In the genomic region with DNA sequence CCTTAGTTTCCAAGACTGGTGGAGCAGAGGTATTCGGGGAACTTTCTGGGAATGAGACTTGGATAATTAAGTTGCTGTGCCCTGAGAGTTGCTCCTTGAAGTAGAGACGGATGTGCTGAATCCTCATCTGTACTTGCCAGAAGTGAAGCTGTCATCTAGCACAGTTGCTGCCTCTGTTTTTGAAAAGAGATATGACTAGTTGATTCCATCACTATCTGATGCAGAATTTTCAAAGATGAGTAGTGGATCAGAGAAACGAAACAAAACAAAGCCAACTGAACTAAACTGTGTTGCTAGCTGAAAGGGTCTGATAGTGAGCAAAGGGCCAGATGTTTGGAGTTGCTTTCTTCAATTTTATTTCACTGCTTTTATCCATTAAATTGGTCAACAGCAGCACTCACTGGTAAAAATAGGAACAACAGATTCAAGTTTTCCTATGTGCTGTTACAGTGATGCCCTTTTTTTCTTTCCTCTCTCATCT, we compare ENCODE assay signal across 1 cellular context.
TF ChIP-seq lines count a peak whose summit lies in the region.

No MANE protein-coding gene starts in this region.

TF ChIP-seq in K562, 482 proteins besides CTCF, POLR2A, EP300 and RAD21 (continued from another document and continues in another):
- TF ChIP-seq, protein P1, sequence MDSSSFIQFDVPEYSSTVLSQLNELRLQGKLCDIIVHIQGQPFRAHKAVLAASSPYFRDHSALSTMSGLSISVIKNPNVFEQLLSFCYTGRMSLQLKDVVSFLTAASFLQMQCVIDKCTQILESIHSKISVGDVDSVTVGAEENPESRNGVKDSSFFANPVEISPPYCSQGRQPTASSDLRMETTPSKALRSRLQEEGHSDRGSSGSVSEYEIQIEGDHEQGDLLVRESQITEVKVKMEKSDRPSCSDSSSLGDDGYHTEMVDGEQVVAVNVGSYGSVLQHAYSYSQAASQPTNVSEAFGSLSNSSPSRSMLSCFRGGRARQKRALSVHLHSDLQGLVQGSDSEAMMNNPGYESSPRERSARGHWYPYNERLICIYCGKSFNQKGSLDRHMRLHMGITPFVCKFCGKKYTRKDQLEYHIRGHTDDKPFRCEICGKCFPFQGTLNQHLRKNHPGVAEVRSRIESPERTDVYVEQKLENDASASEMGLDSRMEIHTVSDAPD (CRISPR knock-in tag; IDR thresholded peaks at IDR 0.05): no peak
- TF ChIP-seq RBM25 (IDR thresholded peaks at IDR 0.05; ENCODE audit: low read depth, low read length, severe bottlenecking) (no peak), ZNF140 (CRISPR knock-in tag; IDR thresholded peaks at IDR 0.05) (no peak), TAF7 (tag; IDR thresholded peaks at IDR 0.05) (no peak), ZBTB17 (CRISPR knock-in tag; IDR thresholded peaks at IDR 0.05) (no peak), ZNF232 (CRISPR knock-in tag; IDR thresholded peaks at IDR 0.05) (no peak), BDP1 (IDR thresholded peaks at IDR 0.05; ENCODE audit: insufficient read depth, insufficient read length) (no peak), SAFB2 (IDR thresholded peaks at IDR 0.05; ENCODE audit: borderline replicate concordance, low read depth, low read length, severe bottlenecking) (no peak), NUFIP1 (IDR thresholded peaks at IDR 0.05; ENCODE audit: partially characterized antibody) (no peak), ZNF57 (CRISPR knock-in tag; IDR thresholded peaks at IDR 0.05) (no peak), ARHGAP35 (IDR thresholded peaks at IDR 0.05; ENCODE audit: partially characterized antibody) (no peak), XRCC4 (IDR thresholded peaks at IDR 0.05; ENCODE audit: extremely low read depth, insufficient read depth, insufficient read length) (no peak), TAF15 (IDR thresholded peaks at IDR 0.05; ENCODE audit: low read depth, low read length) (no peak), BRF1 (IDR thresholded peaks at IDR 0.05; ENCODE audit: borderline replicate concordance, extremely low read depth, insufficient read length) (no peak), XRCC3 (IDR thresholded peaks at IDR 0.05) (no peak), ZNF121 (CRISPR knock-in tag; conservative IDR thresholded peaks at IDR 0.05) (no peak), FOXK2 (conservative IDR thresholded peaks at IDR 0.05 in 1 of 2, IDR thresholded peaks at IDR 0.05 in 1 of 2; ENCODE audit: low read depth in 2 of 2) (peak; percentile 67 to 73), FOXJ2 (tag; IDR thresholded peaks at IDR 0.05) (peak; percentile 91), ZNF24 (IDR thresholded peaks at IDR 0.05) (peak; percentile 75), ZNF551 (CRISPR knock-in tag; IDR thresholded peaks at IDR 0.05) (no peak), SRSF1 (IDR thresholded peaks at IDR 0.05; ENCODE audit: low read depth, low read length) (no peak), ZNF239 (CRISPR knock-in tag; IDR thresholded peaks at IDR 0.05) (no peak), ARID1B (IDR thresholded peaks at IDR 0.05) (peak; percentile 99), PURB (CRISPR knock-in tag; IDR thresholded peaks at IDR 0.05; ENCODE audit: low read depth) (no peak), NEUROD1 (IDR thresholded peaks at IDR 0.05; ENCODE audit: borderline replicate concordance, low read depth, low read length, partially characterized antibody) (peak; percentile 87), KLF13 (tag; IDR thresholded peaks at IDR 0.05; ENCODE audit: borderline replicate concordance, low read depth) (no peak), POLR2G (IDR thresholded peaks at IDR 0.05; ENCODE audit: low read depth, low read length) (no peak), ZNF431 (CRISPR knock-in tag; IDR thresholded peaks at IDR 0.05) (no peak), LEF1 (IDR thresholded peaks at IDR 0.05) (peak; percentile 91), FOXJ3 (CRISPR knock-in tag; IDR thresholded peaks at IDR 0.05) (no peak), RBM39 (optimal IDR thresholded peaks at IDR 0.05; ENCODE audit: low read depth, low read length) (no peak), TRIM28 (IDR thresholded peaks at IDR 0.05) (no peak), MECOM (CRISPR knock-in tag; IDR thresholded peaks at IDR 0.05) (peak; percentile 91), MIER1 (IDR thresholded peaks at IDR 0.05; ENCODE audit: low read depth) (no peak), RAD51 (IDR thresholded peaks at IDR 0.05; ENCODE audit: borderline replicate concordance, low read depth) (no peak; the same call in 1 of the 2 replicates), CXXC5 (CRISPR knock-in tag; IDR thresholded peaks at IDR 0.05) (peak; percentile 45; the same call in 1 of the 2 replicates), BRD9 (IDR thresholded peaks at IDR 0.05; ENCODE audit: low read depth, partially characterized antibody) (peak; percentile 84)
- TF ChIP-seq, protein P2, sequence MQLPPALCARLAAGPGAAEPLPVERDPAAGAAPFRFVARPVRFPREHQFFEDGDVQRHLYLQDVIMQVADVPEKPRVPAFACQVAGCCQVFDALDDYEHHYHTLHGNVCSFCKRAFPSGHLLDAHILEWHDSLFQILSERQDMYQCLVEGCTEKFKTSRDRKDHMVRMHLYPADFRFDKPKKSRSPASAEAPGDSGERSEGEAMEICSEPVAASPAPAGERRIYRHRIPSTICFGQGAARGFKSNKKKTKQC (CRISPR knock-in tag; IDR thresholded peaks at IDR 0.05): no peak
- TF ChIP-seq, protein P3, sequence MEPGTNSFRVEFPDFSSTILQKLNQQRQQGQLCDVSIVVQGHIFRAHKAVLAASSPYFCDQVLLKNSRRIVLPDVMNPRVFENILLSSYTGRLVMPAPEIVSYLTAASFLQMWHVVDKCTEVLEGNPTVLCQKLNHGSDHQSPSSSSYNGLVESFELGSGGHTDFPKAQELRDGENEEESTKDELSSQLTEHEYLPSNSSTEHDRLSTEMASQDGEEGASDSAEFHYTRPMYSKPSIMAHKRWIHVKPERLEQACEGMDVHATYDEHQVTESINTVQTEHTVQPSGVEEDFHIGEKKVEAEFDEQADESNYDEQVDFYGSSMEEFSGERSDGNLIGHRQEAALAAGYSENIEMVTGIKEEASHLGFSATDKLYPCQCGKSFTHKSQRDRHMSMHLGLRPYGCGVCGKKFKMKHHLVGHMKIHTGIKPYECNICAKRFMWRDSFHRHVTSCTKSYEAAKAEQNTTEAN (CRISPR knock-in tag; IDR thresholded peaks at IDR 0.05): no peak
- TF ChIP-seq, protein P4, sequence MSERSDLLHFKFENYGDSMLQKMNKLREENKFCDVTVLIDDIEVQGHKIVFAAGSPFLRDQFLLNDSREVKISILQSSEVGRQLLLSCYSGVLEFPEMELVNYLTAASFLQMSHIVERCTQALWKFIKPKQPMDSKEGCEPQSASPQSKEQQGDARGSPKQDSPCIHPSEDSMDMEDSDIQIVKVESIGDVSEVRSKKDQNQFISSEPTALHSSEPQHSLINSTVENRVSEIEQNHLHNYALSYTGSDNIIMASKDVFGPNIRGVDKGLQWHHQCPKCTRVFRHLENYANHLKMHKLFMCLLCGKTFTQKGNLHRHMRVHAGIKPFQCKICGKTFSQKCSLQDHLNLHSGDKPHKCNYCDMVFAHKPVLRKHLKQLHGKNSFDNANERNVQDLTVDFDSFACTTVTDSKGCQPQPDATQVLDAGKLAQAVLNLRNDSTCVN (CRISPR knock-in tag; IDR thresholded peaks at IDR 0.05): no peak
- TF ChIP-seq, protein P5, sequence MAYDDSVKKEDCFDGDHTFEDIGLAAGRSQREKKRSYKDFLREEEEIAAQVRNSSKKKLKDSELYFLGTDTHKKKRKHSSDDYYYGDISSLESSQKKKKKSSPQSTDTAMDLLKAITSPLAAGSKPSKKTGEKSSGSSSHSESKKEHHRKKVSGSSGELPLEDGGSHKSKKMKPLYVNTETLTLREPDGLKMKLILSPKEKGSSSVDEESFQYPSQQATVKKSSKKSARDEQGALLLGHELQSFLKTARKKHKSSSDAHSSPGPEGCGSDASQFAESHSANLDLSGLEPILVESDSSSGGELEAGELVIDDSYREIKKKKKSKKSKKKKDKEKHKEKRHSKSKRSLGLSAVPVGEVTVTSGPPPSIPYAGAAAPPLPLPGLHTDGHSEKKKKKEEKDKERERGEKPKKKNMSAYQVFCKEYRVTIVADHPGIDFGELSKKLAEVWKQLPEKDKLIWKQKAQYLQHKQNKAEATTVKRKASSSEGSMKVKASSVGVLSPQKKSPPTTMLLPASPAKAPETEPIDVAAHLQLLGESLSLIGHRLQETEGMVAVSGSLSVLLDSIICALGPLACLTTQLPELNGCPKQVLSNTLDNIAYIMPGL (CRISPR knock-in tag; IDR thresholded peaks at IDR 0.05): no peak
- TF ChIP-seq, protein P6, sequence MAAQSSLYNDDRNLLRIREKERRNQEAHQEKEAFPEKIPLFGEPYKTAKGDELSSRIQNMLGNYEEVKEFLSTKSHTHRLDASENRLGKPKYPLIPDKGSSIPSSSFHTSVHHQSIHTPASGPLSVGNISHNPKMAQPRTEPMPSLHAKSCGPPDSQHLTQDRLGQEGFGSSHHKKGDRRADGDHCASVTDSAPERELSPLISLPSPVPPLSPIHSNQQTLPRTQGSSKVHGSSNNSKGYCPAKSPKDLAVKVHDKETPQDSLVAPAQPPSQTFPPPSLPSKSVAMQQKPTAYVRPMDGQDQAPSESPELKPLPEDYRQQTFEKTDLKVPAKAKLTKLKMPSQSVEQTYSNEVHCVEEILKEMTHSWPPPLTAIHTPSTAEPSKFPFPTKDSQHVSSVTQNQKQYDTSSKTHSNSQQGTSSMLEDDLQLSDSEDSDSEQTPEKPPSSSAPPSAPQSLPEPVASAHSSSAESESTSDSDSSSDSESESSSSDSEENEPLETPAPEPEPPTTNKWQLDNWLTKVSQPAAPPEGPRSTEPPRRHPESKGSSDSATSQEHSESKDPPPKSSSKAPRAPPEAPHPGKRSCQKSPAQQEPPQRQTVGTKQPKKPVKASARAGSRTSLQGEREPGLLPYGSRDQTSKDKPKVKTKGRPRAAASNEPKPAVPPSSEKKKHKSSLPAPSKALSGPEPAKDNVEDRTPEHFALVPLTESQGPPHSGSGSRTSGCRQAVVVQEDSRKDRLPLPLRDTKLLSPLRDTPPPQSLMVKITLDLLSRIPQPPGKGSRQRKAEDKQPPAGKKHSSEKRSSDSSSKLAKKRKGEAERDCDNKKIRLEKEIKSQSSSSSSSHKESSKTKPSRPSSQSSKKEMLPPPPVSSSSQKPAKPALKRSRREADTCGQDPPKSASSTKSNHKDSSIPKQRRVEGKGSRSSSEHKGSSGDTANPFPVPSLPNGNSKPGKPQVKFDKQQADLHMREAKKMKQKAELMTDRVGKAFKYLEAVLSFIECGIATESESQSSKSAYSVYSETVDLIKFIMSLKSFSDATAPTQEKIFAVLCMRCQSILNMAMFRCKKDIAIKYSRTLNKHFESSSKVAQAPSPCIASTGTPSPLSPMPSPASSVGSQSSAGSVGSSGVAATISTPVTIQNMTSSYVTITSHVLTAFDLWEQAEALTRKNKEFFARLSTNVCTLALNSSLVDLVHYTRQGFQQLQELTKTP (IDR thresholded peaks at IDR 0.05; ENCODE audit: low read depth in 1 of 2, partially characterized antibody in 2 of 2): peak in 1 of 2 experiments; percentile 63
- TF ChIP-seq, protein P7, sequence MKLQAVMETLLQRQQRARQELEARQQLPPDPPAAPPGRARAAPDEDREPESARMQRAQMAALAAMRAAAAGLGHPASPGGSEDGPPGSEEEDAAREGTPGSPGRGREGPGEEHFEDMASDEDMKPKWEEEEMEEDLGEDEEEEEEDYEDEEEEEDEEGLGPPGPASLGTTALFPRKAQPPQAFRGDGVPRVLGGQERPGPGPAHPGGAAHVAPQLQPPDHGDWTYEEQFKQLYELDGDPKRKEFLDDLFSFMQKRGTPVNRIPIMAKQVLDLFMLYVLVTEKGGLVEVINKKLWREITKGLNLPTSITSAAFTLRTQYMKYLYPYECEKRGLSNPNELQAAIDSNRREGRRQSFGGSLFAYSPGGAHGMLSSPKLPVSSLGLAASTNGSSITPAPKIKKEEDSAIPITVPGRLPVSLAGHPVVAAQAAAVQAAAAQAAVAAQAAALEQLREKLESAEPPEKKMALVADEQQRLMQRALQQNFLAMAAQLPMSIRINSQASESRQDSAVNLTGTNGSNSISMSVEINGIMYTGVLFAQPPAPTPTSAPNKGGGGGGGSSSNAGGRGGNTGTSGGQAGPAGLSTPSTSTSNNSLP (IDR thresholded peaks at IDR 0.05; ENCODE audit: borderline replicate concordance, low read depth, low read length): peak; percentile 81
- TF ChIP-seq, protein P8, sequence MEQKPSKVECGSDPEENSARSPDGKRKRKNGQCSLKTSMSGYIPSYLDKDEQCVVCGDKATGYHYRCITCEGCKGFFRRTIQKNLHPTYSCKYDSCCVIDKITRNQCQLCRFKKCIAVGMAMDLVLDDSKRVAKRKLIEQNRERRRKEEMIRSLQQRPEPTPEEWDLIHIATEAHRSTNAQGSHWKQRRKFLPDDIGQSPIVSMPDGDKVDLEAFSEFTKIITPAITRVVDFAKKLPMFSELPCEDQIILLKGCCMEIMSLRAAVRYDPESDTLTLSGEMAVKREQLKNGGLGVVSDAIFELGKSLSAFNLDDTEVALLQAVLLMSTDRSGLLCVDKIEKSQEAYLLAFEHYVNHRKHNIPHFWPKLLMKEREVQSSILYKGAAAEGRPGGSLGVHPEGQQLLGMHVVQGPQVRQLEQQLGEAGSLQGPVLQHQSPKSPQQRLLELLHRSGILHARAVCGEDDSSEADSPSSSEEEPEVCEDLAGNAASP (IDR thresholded peaks at IDR 0.05): no peak
- TF ChIP-seq, protein P9, sequence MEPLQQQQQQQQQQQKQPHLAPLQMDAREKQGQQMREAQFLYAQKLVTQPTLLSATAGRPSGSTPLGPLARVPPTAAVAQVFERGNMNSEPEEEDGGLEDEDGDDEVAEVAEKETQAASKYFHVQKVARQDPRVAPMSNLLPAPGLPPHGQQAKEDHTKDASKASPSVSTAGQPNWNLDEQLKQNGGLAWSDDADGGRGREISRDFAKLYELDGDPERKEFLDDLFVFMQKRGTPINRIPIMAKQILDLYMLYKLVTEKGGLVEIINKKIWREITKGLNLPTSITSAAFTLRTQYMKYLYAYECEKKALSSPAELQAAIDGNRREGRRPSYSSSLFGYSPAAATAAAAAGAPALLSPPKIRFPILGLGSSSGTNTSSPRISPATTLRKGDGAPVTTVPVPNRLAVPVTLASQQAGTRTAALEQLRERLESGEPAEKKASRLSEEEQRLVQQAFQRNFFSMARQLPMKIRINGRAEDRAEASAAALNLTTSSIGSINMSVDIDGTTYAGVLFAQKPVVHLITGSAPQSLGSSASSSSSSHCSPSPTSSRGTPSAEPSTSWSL (CRISPR knock-in tag; IDR thresholded peaks at IDR 0.05; ENCODE audit: borderline replicate concordance): no peak
- TF ChIP-seq, protein P10, sequence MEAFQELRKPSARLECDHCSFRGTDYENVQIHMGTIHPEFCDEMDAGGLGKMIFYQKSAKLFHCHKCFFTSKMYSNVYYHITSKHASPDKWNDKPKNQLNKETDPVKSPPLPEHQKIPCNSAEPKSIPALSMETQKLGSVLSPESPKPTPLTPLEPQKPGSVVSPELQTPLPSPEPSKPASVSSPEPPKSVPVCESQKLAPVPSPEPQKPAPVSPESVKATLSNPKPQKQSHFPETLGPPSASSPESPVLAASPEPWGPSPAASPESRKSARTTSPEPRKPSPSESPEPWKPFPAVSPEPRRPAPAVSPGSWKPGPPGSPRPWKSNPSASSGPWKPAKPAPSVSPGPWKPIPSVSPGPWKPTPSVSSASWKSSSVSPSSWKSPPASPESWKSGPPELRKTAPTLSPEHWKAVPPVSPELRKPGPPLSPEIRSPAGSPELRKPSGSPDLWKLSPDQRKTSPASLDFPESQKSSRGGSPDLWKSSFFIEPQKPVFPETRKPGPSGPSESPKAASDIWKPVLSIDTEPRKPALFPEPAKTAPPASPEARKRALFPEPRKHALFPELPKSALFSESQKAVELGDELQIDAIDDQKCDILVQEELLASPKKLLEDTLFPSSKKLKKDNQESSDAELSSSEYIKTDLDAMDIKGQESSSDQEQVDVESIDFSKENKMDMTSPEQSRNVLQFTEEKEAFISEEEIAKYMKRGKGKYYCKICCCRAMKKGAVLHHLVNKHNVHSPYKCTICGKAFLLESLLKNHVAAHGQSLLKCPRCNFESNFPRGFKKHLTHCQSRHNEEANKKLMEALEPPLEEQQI (IDR thresholded peaks at IDR 0.05): peak; percentile 82
